ENCODE assay signal across 15 cellular contexts in genomic region chr1:76862447-76862846, GRCh38. TPM values are rescaled to one million over a fixed set of nuclear protein-coding genes. Genes with fewer than 3 reads are reported as not detected.
DNase-seq lines count a peak whose midpoint lies in the region; ATAC-seq and TF ChIP-seq lines count a peak whose summit lies in the region.
"Had no signal": no experiment of that assay in that cellular context is flagged by ENCODE, and none has a peak within 500 bp of the region (broad histone marks: within the 10 kb centered on the region; RNA-seq: fewer than 3 reads in every experiment).

No MANE protein-coding gene starts in this region.

- H3K4me1 Mint-ChIP-seq in H9 = peaks cover 15 to 16% of the 10 kb centered on the region in 2 experiments
- H3K4me1 Mint-ChIP-seq in natural killer cell treated with Interleukin-12 subunit alpha and Interleukin-12 subunit beta and Interleukin-15 and Interleukin-18, amount 100 ng/mL, for 72 hours (ENCODE audit: low read depth in 2 of 2) = no peaks in the 10 kb centered on the region
- H3K4me1 Mint-ChIP-seq: central memory CD8-positive, alpha-beta T cell had no signal

- no peak overlapping the region for H3K18ac ChIP-seq in H9 (ENCODE audit: insufficient read length, low read depth, low read length)

- no peak overlapping the region for H4K5ac ChIP-seq in H9 (ENCODE audit: insufficient read length, low read depth, low read length)

- H2BK120ac ChIP-seq in H9 (ENCODE audit: low read depth, low read length, poor library complexity, severe bottlenecking) = no peak overlapping the region

- H3K27ac ChIP-seq in fibroblast of lung (ENCODE audit: insufficient read depth, low read length) = no peak overlapping the region
- no peak overlapping the region for H3K27ac ChIP-seq in H9 (ENCODE audit: insufficient read length, low read depth, low read length)

- no peaks in the 10 kb centered on the region for H3K36me3 ChIP-seq in fibroblast of lung (ENCODE audit: control insufficient read depth, insufficient read depth, low read length)

- no peaks in the 10 kb centered on the region for H3K4me1 ChIP-seq in fibroblast of lung (ENCODE audit: control insufficient read depth, extremely low read depth, insufficient read depth, low read length)
- H3K4me1 ChIP-seq in H9 (ENCODE audit: insufficient read depth, low read length) = peaks cover under 1% of the 10 kb centered on the region; the same call in 1 of the 2 replicates

- no peak overlapping the region for H3K27ac Mint-ChIP-seq in H9
- no peak overlapping the region for H3K27ac Mint-ChIP-seq in natural killer cell treated with Interleukin-12 subunit alpha and Interleukin-12 subunit beta and Interleukin-15 and Interleukin-18, amount 100 ng/mL, for 72 hours
- H3K27ac Mint-ChIP-seq: CD8-positive, alpha-beta memory T cell had no signal

- no peak overlapping the region for H3K4me2 ChIP-seq in fibroblast of lung (ENCODE audit: extremely low read depth, insufficient read depth, low read length)
- no peak overlapping the region for H3K4me2 ChIP-seq in H9 (ENCODE audit: insufficient read depth, insufficient read length, low read length)

- H4K91ac ChIP-seq in H9 (ENCODE audit: insufficient read length, low read depth, low read length) = no peak overlapping the region

- H3K27me3 ChIP-seq in fibroblast of lung (ENCODE audit: control insufficient read depth, insufficient read depth, low read length) = no peaks in the 10 kb centered on the region
- no peaks in the 10 kb centered on the region for H3K27me3 ChIP-seq in H9 (ENCODE audit: insufficient read depth, low read length)

- no peak overlapping the region for H2BK20ac ChIP-seq in H9 (ENCODE audit: low read depth, low read length, poor library complexity, severe bottlenecking)

- no peak overlapping the region for H2AK5ac ChIP-seq in H9 (ENCODE audit: insufficient read length, low read length)

- TF ChIP-seq CTCF in fibroblast of lung (conservative IDR thresholded peaks at IDR 0.05 in 1 of 2, IDR thresholded peaks at IDR 0.05 in 1 of 2; ENCODE audit: low read depth in 1 of 2, low read length in 2 of 2) (no peak), H9 (conservative IDR thresholded peaks at IDR 0.05) (no peak)

- peaks cover 24% of the 10 kb centered on the region for H3K27me3 Mint-ChIP-seq in H9 (ENCODE audit: low read depth)
- H3K27me3 Mint-ChIP-seq in natural killer cell treated with Interleukin-12 subunit alpha and Interleukin-12 subunit beta and Interleukin-15 and Interleukin-18, amount 100 ng/mL, for 72 hours = peaks cover 33 to 54% of the 10 kb centered on the region in 2 donors

- H3K9ac ChIP-seq in fibroblast of lung (ENCODE audit: insufficient read depth, low read length) (no peak overlapping the region), H9 (ENCODE audit: extremely low read depth, insufficient read length, low read length) (no peak overlapping the region)

- DNase-seq in GM04503 (ENCODE audit: low read depth) = peak; percentile 87
- DNase-seq in RKO (ENCODE audit: low spot score) = peak; percentile 15
- peak; percentile 65 to 91 for DNase-seq in fibroblast of lung (ENCODE audit: low read depth in 2 of 2)
- peak; percentile 62 for DNase-seq in skeletal muscle cell (ENCODE audit: low read depth)
- no peak for DNase-seq in H9
- no peak for DNase-seq in natural killer cell treated with Interleukin-12 subunit alpha and Interleukin-12 subunit beta and Interleukin-15 and Interleukin-18, amount 100 ng/mL, for 72 hours (ENCODE audit: low spot score)
- DNase-seq in Right ventricle myocardium inferior (ENCODE audit: missing footprints) = no peak
- DNase-seq: activated naive CD4-positive, alpha-beta T cell treated with Interleukin-2 at 50 U/mL for 16 hours; CD8-positive, alpha-beta memory T cell; NCI-H1930; NCI-H524 treated with DMSO at 0.1 percent for 48 hours; stimulated activated CD4-positive, alpha-beta T cell treated with anti-CD3 and anti-CD28 coated beads, Interleukin-12 subunit alpha, Interleukin-12 subunit beta, amount 100 ng/mL, for 4 hours; substantia nigra had no signal

- no peak overlapping the region for H4K8ac ChIP-seq in H9 (replicated peaks; ENCODE audit: insufficient read length, low read depth, low read length)

- no peak overlapping the region for H2BK15ac ChIP-seq in H9 (ENCODE audit: low read depth, low read length)

- no peaks in the 10 kb centered on the region; a peak in 1 of 7 replicates for H3K36me3 Mint-ChIP-seq in H9 (ENCODE audit: insufficient read depth in 1 of 3, low read depth in 3 of 3)
- no peaks in the 10 kb centered on the region for H3K36me3 Mint-ChIP-seq in natural killer cell treated with Interleukin-12 subunit alpha and Interleukin-12 subunit beta and Interleukin-15 and Interleukin-18, amount 100 ng/mL, for 72 hours
- H3K36me3 Mint-ChIP-seq: CD8-positive, alpha-beta memory T cell had no signal

- no peak overlapping the region for H3K4me3 Mint-ChIP-seq in H9
- no peak overlapping the region for H3K4me3 Mint-ChIP-seq in natural killer cell treated with Interleukin-12 subunit alpha and Interleukin-12 subunit beta and Interleukin-15 and Interleukin-18, amount 100 ng/mL, for 72 hours
- H3K4me3 Mint-ChIP-seq: CD8-positive, alpha-beta memory T cell; central memory CD8-positive, alpha-beta T cell had no signal

- no peak for ATAC-seq in natural killer cell treated with Interleukin-12 subunit alpha and Interleukin-12 subunit beta and Interleukin-15 and Interleukin-18, amount 100 ng/mL, for 72 hours
- ATAC-seq in Right ventricle myocardium inferior = no peak

- H3K9me3 Mint-ChIP-seq in H9 = no peaks in the 10 kb centered on the region
- H3K9me3 Mint-ChIP-seq in natural killer cell treated with Interleukin-12 subunit alpha and Interleukin-12 subunit beta and Interleukin-15 and Interleukin-18, amount 100 ng/mL, for 72 hours = no peaks in the 10 kb centered on the region

- no peak overlapping the region for H3K14ac ChIP-seq in H9 (ENCODE audit: insufficient read depth, low read length)

- intact Hi-C loops in Right ventricle myocardium inferior (cut with DNase I) = no loop called here

- H2BK12ac ChIP-seq in H9 (ENCODE audit: insufficient read length, low read depth, low read length) = no peak overlapping the region

- no peak overlapping the region for H3K4ac ChIP-seq in H9 (ENCODE audit: low read depth, low read length)

- no peaks in the 10 kb centered on the region for H3K79me1 ChIP-seq in H9 (ENCODE audit: insufficient read depth, low read depth, low read length, poor library complexity, severe bottlenecking)

- H3K9me3 ChIP-seq in fibroblast of lung (ENCODE audit: control insufficient read depth, insufficient read depth, low read depth, low read length) (no peaks in the 10 kb centered on the region), H9 (ENCODE audit: control insufficient read depth, low read depth, low read length) (no peaks in the 10 kb centered on the region)

- no peaks in the 10 kb centered on the region for H3K79me2 ChIP-seq in fibroblast of lung (ENCODE audit: control insufficient read depth, insufficient read depth, low read length)
- no peaks in the 10 kb centered on the region for H3K79me2 ChIP-seq in H9 (ENCODE audit: insufficient read depth, low read length)

- no peak overlapping the region for H2AFZ ChIP-seq in fibroblast of lung (ENCODE audit: low read length)
- H2AFZ ChIP-seq in H9 (ENCODE audit: low read length) = no peak overlapping the region

- no peaks in the 10 kb centered on the region for H4K20me1 ChIP-seq in fibroblast of lung (ENCODE audit: control insufficient read depth, extremely low read depth, insufficient read depth, low read length)
- no peaks in the 10 kb centered on the region for H4K20me1 ChIP-seq in H9 (ENCODE audit: control insufficient read depth, insufficient read depth, insufficient read length)

- no peak overlapping the region for H3K4me3 ChIP-seq in fibroblast of lung (replicated peaks in 1 of 4; ENCODE audit: control extremely low read depth in 1 of 4, insufficient read depth in 1 of 4, low read depth in 3 of 4, low read length in 4 of 4)
- no peak overlapping the region for H3K4me3 ChIP-seq in skeletal muscle cell (ENCODE audit: low read depth, low read length)

- peaks cover 4% of the 10 kb centered on the region for H3K23me2 ChIP-seq in H9 (ENCODE audit: insufficient read length, low read depth, low read length, poor library complexity, severe bottlenecking)

- H3K23ac ChIP-seq in H9 (ENCODE audit: insufficient read length, low read depth, low read length) = no peak overlapping the region

- no peak overlapping the region for H2BK5ac ChIP-seq in H9 (ENCODE audit: insufficient read length, low read length)

- H3T11ph ChIP-seq in H9 (ENCODE audit: low read length) = no peak overlapping the region

- no peak overlapping the region for H3K56ac ChIP-seq in H9 (ENCODE audit: insufficient read length, low read depth, low read length)

RNA-seq across cellular contexts. Expression of gene ST6GALNAC5, which starts 4.8 kb away (rescaled TPM):
- total RNA-seq in fibroblast of lung = 0.83 and 1.3 TPM in 2 replicates
- 0.24 and 0.37 TPM in 2 replicates for polyA plus RNA-seq in fibroblast of lung
- polyA plus RNA-seq in fibroblast of lung (2012) = 0.33 and 0.44 TPM in 2 replicates
- polyA minus RNA-seq in fibroblast of lung (ENCODE audit: low replicate concordance) = not detected in 2 replicates
- total RNA-seq in H9 (2021) = 3.3 and 3.8 TPM in 2 replicates
- not detected for total RNA-seq in natural killer cell treated with Interleukin-12 subunit alpha and Interleukin-12 subunit beta and Interleukin-15 and Interleukin-18, amount 100 ng/mL, for 72 hours
- total RNA-seq in Right ventricle myocardium inferior = 0.46 TPM
- total RNA-seq: CD8-positive, alpha-beta memory T cell; G401 had no signal
- polyA plus RNA-seq: CD8-positive, alpha-beta memory T cell had no signal

Comparison
In these comparisons a context has a peak if more than half of its experiments do, and no peak if none do; other contexts are left out.
1. DNase-seq: peak in GM04503 (single experiment), RKO (single experiment), fibroblast of lung (2 of 2) and skeletal muscle cell (single experiment); none in H9 (single experiment), natural killer cell treated with Interleukin-12 subunit alpha and Interleukin-12 subunit beta and Interleukin-15 and Interleukin-18, amount 100 ng/mL, for 72 hours (single experiment) and Right ventricle myocardium inferior (single experiment).